1 cellular context compared by ENCODE assay signal in the genomic region with DNA sequence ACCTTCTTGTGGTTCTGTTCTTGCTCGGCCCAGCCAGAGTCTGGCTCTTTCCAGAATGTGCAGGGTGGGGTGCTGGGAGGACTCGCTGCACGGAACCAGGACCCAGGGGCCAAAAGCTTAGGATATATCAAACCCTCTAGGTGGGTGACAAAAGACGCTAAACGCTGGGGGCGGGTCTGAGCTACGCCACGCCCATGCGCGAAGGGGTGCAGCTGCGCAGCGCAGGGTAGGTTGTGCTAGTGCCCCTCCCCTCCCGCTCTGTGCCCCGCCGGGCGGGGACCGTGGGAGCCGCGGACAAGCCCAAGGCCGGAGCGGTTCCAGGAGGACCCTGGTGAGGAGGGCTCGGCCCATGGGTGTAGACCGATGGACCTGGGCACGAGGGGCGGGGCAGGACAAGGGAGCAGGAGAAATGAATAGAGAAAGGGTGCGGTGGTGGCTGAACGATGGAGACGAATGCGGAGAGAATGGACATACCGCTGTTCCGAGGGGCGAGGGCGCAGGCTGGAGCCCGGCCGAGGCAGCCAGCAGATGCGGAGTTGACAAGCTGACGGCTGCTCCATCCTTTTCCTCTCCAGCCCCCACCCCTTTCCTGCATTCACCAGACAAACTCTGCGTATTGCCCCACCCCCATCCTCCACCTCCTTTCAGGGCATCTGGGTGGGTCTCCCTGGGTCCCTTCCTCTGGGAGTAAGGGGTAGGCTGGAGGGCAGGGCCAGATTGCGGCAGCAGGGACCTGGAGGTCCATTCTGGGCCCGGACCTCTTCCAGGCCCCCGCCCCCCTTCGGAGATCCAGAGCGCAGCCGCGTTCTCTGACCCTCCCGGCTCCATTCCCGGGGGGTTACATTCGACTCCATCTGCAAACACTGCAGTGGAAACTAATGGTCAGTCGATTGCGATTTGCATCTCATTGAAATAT.
TF ChIP-seq lines count a peak whose summit lies in the region.

A gene with protein sequence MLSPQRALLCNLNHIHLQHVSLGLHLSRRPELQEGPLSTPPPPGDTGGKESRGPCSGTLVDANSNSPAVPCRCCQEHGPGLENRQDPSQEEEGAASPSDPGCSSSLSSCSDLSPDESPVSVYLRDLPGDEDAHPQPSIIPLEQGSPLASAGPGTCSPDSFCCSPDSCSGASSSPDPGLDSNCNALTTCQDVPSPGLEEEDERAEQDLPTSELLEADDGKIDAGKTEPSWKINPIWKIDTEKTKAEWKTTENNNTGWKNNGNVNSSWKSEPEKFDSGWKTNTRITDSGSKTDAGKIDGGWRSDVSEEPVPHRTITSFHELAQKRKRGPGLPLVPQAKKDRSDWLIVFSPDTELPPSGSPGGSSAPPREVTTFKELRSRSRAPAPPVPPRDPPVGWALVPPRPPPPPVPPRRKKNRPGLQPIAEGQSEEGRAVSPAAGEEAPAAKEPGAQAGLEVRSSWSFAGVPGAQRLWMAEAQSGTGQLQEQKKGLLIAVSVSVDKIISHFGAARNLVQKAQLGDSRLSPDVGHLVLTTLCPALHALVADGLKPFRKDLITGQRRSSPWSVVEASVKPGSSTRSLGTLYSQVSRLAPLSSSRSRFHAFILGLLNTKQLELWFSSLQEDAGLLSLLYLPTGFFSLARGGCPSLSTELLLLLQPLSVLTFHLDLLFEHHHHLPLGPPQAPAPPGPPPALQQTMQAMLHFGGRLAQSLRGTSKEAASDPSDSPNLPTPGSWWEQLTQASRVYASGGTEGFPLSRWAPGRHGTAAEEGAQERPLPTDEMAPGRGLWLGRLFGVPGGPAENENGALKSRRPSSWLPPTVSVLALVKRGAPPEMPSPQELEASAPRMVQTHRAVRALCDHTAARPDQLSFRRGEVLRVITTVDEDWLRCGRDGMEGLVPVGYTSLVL (plus strand): TSS at position 234 of the 916 bp plus-strand sequence. CDS start 880 bp downstream, outside the sequence.

TF ChIP-seq in K562, 482 proteins besides CTCF, POLR2A, EP300 and RAD21 (continued from another document and continues in another):
- TF ChIP-seq, protein P1, sequence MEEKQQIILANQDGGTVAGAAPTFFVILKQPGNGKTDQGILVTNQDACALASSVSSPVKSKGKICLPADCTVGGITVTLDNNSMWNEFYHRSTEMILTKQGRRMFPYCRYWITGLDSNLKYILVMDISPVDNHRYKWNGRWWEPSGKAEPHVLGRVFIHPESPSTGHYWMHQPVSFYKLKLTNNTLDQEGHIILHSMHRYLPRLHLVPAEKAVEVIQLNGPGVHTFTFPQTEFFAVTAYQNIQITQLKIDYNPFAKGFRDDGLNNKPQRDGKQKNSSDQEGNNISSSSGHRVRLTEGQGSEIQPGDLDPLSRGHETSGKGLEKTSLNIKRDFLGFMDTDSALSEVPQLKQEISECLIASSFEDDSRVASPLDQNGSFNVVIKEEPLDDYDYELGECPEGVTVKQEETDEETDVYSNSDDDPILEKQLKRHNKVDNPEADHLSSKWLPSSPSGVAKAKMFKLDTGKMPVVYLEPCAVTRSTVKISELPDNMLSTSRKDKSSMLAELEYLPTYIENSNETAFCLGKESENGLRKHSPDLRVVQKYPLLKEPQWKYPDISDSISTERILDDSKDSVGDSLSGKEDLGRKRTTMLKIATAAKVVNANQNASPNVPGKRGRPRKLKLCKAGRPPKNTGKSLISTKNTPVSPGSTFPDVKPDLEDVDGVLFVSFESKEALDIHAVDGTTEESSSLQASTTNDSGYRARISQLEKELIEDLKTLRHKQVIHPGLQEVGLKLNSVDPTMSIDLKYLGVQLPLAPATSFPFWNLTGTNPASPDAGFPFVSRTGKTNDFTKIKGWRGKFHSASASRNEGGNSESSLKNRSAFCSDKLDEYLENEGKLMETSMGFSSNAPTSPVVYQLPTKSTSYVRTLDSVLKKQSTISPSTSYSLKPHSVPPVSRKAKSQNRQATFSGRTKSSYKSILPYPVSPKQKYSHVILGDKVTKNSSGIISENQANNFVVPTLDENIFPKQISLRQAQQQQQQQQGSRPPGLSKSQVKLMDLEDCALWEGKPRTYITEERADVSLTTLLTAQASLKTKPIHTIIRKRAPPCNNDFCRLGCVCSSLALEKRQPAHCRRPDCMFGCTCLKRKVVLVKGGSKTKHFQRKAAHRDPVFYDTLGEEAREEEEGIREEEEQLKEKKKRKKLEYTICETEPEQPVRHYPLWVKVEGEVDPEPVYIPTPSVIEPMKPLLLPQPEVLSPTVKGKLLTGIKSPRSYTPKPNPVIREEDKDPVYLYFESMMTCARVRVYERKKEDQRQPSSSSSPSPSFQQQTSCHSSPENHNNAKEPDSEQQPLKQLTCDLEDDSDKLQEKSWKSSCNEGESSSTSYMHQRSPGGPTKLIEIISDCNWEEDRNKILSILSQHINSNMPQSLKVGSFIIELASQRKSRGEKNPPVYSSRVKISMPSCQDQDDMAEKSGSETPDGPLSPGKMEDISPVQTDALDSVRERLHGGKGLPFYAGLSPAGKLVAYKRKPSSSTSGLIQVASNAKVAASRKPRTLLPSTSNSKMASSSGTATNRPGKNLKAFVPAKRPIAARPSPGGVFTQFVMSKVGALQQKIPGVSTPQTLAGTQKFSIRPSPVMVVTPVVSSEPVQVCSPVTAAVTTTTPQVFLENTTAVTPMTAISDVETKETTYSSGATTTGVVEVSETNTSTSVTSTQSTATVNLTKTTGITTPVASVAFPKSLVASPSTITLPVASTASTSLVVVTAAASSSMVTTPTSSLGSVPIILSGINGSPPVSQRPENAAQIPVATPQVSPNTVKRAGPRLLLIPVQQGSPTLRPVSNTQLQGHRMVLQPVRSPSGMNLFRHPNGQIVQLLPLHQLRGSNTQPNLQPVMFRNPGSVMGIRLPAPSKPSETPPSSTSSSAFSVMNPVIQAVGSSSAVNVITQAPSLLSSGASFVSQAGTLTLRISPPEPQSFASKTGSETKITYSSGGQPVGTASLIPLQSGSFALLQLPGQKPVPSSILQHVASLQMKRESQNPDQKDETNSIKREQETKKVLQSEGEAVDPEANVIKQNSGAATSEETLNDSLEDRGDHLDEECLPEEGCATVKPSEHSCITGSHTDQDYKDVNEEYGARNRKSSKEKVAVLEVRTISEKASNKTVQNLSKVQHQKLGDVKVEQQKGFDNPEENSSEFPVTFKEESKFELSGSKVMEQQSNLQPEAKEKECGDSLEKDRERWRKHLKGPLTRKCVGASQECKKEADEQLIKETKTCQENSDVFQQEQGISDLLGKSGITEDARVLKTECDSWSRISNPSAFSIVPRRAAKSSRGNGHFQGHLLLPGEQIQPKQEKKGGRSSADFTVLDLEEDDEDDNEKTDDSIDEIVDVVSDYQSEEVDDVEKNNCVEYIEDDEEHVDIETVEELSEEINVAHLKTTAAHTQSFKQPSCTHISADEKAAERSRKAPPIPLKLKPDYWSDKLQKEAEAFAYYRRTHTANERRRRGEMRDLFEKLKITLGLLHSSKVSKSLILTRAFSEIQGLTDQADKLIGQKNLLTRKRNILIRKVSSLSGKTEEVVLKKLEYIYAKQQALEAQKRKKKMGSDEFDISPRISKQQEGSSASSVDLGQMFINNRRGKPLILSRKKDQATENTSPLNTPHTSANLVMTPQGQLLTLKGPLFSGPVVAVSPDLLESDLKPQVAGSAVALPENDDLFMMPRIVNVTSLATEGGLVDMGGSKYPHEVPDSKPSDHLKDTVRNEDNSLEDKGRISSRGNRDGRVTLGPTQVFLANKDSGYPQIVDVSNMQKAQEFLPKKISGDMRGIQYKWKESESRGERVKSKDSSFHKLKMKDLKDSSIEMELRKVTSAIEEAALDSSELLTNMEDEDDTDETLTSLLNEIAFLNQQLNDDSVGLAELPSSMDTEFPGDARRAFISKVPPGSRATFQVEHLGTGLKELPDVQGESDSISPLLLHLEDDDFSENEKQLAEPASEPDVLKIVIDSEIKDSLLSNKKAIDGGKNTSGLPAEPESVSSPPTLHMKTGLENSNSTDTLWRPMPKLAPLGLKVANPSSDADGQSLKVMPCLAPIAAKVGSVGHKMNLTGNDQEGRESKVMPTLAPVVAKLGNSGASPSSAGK (IDR thresholded peaks at IDR 0.05): no peak
- TF ChIP-seq, protein P2, sequence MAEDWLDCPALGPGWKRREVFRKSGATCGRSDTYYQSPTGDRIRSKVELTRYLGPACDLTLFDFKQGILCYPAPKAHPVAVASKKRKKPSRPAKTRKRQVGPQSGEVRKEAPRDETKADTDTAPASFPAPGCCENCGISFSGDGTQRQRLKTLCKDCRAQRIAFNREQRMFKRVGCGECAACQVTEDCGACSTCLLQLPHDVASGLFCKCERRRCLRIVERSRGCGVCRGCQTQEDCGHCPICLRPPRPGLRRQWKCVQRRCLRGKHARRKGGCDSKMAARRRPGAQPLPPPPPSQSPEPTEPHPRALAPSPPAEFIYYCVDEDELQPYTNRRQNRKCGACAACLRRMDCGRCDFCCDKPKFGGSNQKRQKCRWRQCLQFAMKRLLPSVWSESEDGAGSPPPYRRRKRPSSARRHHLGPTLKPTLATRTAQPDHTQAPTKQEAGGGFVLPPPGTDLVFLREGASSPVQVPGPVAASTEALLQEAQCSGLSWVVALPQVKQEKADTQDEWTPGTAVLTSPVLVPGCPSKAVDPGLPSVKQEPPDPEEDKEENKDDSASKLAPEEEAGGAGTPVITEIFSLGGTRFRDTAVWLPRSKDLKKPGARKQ (CRISPR knock-in tag; IDR thresholded peaks at IDR 0.05): peak; percentile 51; the same call in 1 of the 2 replicates
- TF ChIP-seq SP1 (CRISPR knock-in tag; IDR thresholded peaks at IDR 0.05) (0 out of 2 replicates have a peak, but pooled peaks have one; percentile 29), NR4A1 (CRISPR knock-in tag; IDR thresholded peaks at IDR 0.05) (no peak), NR4A1 (tag; IDR thresholded peaks at IDR 0.05) (0 out of 2 replicates have a peak, but pooled peaks have one; percentile 40), SLC30A9 (CRISPR knock-in tag; IDR thresholded peaks at IDR 0.05) (no peak), POLR3G (IDR thresholded peaks at IDR 0.05; ENCODE audit: extremely low read depth, insufficient read length, insufficient replicate concordance) (no peak), ATF1 (CRISPR knock-in tag; IDR thresholded peaks at IDR 0.05) (no peak), ATF1 (tag; IDR thresholded peaks at IDR 0.05) (no peak), RBM34 (IDR thresholded peaks at IDR 0.05; ENCODE audit: borderline replicate concordance, insufficient read depth, low read length) (no peak), ARHGAP35 (IDR thresholded peaks at IDR 0.05; ENCODE audit: partially characterized antibody) (no peak), TRIM28 (IDR thresholded peaks at IDR 0.05) (no peak), MTA2 (IDR thresholded peaks at IDR 0.05; ENCODE audit: low read depth) (no peak), ZNF507 (tag; conservative IDR thresholded peaks at IDR 0.05) (no peak), NFIX (CRISPR knock-in tag; IDR thresholded peaks at IDR 0.05; ENCODE audit: low read depth) (no peak), ZNF124 (CRISPR knock-in tag; IDR thresholded peaks at IDR 0.05) (no peak), PHB2 (IDR thresholded peaks at IDR 0.05; ENCODE audit: low read depth) (no peak), ZNF354B (CRISPR knock-in tag; IDR thresholded peaks at IDR 0.05) (no peak)
- TF ChIP-seq, protein P3, sequence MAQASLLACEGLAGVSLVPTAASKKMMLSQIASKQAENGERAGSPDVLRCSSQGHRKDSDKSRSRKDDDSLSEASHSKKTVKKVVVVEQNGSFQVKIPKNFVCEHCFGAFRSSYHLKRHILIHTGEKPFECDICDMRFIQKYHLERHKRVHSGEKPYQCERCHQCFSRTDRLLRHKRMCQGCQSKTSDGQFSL (CRISPR knock-in tag; IDR thresholded peaks at IDR 0.05): no peak
- TF ChIP-seq, protein P3 (tag; IDR thresholded peaks at IDR 0.05): no peak
- TF ChIP-seq, protein P4, sequence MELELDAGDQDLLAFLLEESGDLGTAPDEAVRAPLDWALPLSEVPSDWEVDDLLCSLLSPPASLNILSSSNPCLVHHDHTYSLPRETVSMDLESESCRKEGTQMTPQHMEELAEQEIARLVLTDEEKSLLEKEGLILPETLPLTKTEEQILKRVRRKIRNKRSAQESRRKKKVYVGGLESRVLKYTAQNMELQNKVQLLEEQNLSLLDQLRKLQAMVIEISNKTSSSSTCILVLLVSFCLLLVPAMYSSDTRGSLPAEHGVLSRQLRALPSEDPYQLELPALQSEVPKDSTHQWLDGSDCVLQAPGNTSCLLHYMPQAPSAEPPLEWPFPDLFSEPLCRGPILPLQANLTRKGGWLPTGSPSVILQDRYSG (tag; conservative IDR thresholded peaks at IDR 0.05; ENCODE audit: low read depth): no peak
- TF ChIP-seq, protein P5, sequence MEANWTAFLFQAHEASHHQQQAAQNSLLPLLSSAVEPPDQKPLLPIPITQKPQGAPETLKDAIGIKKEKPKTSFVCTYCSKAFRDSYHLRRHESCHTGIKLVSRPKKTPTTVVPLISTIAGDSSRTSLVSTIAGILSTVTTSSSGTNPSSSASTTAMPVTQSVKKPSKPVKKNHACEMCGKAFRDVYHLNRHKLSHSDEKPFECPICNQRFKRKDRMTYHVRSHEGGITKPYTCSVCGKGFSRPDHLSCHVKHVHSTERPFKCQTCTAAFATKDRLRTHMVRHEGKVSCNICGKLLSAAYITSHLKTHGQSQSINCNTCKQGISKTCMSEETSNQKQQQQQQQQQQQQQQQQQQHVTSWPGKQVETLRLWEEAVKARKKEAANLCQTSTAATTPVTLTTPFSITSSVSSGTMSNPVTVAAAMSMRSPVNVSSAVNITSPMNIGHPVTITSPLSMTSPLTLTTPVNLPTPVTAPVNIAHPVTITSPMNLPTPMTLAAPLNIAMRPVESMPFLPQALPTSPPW (CRISPR knock-in tag; IDR thresholded peaks at IDR 0.05): 0 out of 2 replicates have a peak, but pooled peaks have one; percentile 35
- TF ChIP-seq, protein P6, sequence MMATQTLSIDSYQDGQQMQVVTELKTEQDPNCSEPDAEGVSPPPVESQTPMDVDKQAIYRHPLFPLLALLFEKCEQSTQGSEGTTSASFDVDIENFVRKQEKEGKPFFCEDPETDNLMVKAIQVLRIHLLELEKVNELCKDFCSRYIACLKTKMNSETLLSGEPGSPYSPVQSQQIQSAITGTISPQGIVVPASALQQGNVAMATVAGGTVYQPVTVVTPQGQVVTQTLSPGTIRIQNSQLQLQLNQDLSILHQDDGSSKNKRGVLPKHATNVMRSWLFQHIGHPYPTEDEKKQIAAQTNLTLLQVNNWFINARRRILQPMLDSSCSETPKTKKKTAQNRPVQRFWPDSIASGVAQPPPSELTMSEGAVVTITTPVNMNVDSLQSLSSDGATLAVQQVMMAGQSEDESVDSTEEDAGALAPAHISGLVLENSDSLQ (IDR thresholded peaks at IDR 0.05): no peak
- TF ChIP-seq, protein P7, sequence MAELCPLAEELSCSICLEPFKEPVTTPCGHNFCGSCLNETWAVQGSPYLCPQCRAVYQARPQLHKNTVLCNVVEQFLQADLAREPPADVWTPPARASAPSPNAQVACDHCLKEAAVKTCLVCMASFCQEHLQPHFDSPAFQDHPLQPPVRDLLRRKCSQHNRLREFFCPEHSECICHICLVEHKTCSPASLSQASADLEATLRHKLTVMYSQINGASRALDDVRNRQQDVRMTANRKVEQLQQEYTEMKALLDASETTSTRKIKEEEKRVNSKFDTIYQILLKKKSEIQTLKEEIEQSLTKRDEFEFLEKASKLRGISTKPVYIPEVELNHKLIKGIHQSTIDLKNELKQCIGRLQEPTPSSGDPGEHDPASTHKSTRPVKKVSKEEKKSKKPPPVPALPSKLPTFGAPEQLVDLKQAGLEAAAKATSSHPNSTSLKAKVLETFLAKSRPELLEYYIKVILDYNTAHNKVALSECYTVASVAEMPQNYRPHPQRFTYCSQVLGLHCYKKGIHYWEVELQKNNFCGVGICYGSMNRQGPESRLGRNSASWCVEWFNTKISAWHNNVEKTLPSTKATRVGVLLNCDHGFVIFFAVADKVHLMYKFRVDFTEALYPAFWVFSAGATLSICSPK (IDR thresholded peaks at IDR 0.05; ENCODE audit: borderline replicate concordance): no peak
